In the genomic region with DNA sequence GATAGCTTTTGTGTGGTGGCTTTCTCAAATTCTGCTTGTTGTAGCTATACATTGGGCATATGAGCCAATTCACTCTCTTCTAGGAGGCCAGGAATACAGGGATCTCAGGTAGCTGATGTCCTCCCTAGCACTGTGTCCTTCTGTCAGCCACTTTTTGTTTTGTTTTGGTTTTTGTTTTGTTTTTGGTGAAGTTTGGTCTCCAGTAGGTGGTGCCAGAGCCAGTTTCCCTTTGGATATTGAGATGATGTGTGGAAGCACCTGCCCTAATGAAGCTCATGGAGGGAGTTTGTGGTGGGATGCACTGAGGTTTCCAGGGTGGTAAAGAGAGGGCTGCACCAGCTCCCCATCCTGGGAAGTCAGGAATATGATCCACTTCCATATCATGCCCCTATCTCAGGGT, we compare ENCODE assay signal across 11 cellular contexts.
DNase-seq lines count a peak whose midpoint lies in the region; ATAC-seq, FAIRE-seq and TF ChIP-seq lines count a peak whose summit lies in the region.
"Had no signal": no experiment of that assay in that cellular context is flagged by ENCODE, and none has a peak within 500 bp of the region (broad histone marks: within the 10 kb centered on the region; RNA-seq: fewer than 3 reads in every experiment).

No MANE protein-coding gene starts in this region.

- no peak for FAIRE-seq in astrocyte (lab: Jason Lieb, UNC)
- no peak for FAIRE-seq in small intestine (lab: Jason Lieb, UNC)

- ATAC-seq in GM19023 (IDR thresholded peaks at IDR 0.05; ENCODE audit: unreplicated experiment): peak; percentile 56
- ATAC-seq in HG03039 (IDR thresholded peaks at IDR 0.05; ENCODE audit: unreplicated experiment): peak; percentile 59
- ATAC-seq in HG03457 (IDR thresholded peaks at IDR 0.05; ENCODE audit: unreplicated experiment): no peak

- H3K9ac ChIP-seq in astrocyte (ENCODE audit: low read length): no peak overlapping the region

- no peak overlapping the region for H3K27ac Mint-ChIP-seq in astrocyte (ENCODE audit: unreplicated experiment)
- no peak overlapping the region for H3K27ac Mint-ChIP-seq in mesothelial cell of epicardium

- no peak overlapping the region for H3K4me3 ChIP-seq in astrocyte (ENCODE audit: insufficient read depth, low read depth, low read length)
- H3K4me3 ChIP-seq in small intestine (ENCODE audit: low read depth in 1 of 2, low read length in 2 of 2): no peak overlapping the region

- H3K36me3 Mint-ChIP-seq in astrocyte (ENCODE audit: low read depth, unreplicated experiment) (no peaks in the 10 kb centered on the region), mesothelial cell of epicardium (no peaks in the 10 kb centered on the region)

- no peak for DNase-seq in astrocyte (ENCODE audit: low read depth)
- DNase-seq in small intestine: no peak
- DNase-seq in mesothelial cell of epicardium (ENCODE audit: low spot score in 2 of 2, unreplicated experiment in 2 of 2): no peak
- no peak for DNase-seq in activated CD8-positive, alpha-beta memory T cell treated with anti-CD3 and anti-CD28 coated beads, Interleukin-2, amount 50 U/mL, for 48 hours
- DNase-seq: activated CD8-positive, alpha-beta memory T cell treated with anti-CD3 and anti-CD28 coated beads for 24 hours; AML-193; effector CD4-positive, alpha-beta T cell had no signal

- no peaks in the 10 kb centered on the region for H3K4me1 ChIP-seq in astrocyte (ENCODE audit: insufficient read depth, low read length)
- H3K4me1 ChIP-seq in small intestine (ENCODE audit: control insufficient read depth in 2 of 2, insufficient read depth in 1 of 2, low read depth in 1 of 2, low read length in 1 of 2): no peaks in the 10 kb centered on the region

- no peaks in the 10 kb centered on the region for H3K27me3 ChIP-seq in astrocyte (ENCODE audit: insufficient read depth, low read length)
- no peaks in the 10 kb centered on the region for H3K27me3 ChIP-seq in small intestine (ENCODE audit: control insufficient read depth in 2 of 2, insufficient read depth in 2 of 2, low read length in 2 of 2)

- H3K9me3 ChIP-seq in astrocyte (ENCODE audit: insufficient read depth, low read depth, low read length) (no peaks in the 10 kb centered on the region), small intestine (ENCODE audit: control insufficient read depth, low read depth) (no peaks in the 10 kb centered on the region)

- H3K36me3 ChIP-seq in astrocyte (ENCODE audit: insufficient read depth, low read length) (no peaks in the 10 kb centered on the region), small intestine (ENCODE audit: control insufficient read depth in 2 of 2, insufficient read depth in 2 of 2, low read length in 2 of 2) (no peaks in the 10 kb centered on the region)

- H3K27me3 Mint-ChIP-seq in astrocyte (ENCODE audit: low read depth, unreplicated experiment) (no peaks in the 10 kb centered on the region), mesothelial cell of epicardium (ENCODE audit: low read depth) (no peaks in the 10 kb centered on the region)

- H3K4me3 Mint-ChIP-seq in astrocyte (ENCODE audit: unreplicated experiment): no peak overlapping the region
- H3K4me3 Mint-ChIP-seq in mesothelial cell of epicardium: no peak overlapping the region

- H3K9me3 Mint-ChIP-seq in astrocyte (ENCODE audit: unreplicated experiment) (peaks cover 6% of the 10 kb centered on the region), mesothelial cell of epicardium (peaks cover 28% of the 10 kb centered on the region)

- H3K4me2 ChIP-seq in astrocyte (ENCODE audit: low read length): no peak overlapping the region

- peak; percentile 43 for TF ChIP-seq CTCF in 22Rv1 (IDR thresholded peaks at IDR 0.05)
- TF ChIP-seq CTCF in astrocyte (IDR thresholded peaks at IDR 0.05; ENCODE audit: insufficient read depth, low read depth, low read length): peak; percentile 13
- TF ChIP-seq CTCF in mesothelial cell of epicardium (IDR thresholded peaks at IDR 0.05; ENCODE audit: unreplicated experiment): no peak

- H3K79me2 ChIP-seq in astrocyte (ENCODE audit: insufficient read depth, low read length): no peaks in the 10 kb centered on the region

- no peak overlapping the region for H3K27ac ChIP-seq in 22Rv1
- no peak overlapping the region for H3K27ac ChIP-seq in astrocyte (ENCODE audit: low read depth, low read length)
- no peak overlapping the region for H3K27ac ChIP-seq in small intestine (ENCODE audit: low read depth in 1 of 2, low read length in 1 of 2)

- no peak overlapping the region for H2AFZ ChIP-seq in astrocyte (ENCODE audit: low read depth, low read length)

- peaks cover 3% of the 10 kb centered on the region for H3K4me1 Mint-ChIP-seq in astrocyte (ENCODE audit: low read depth, unreplicated experiment)
- no peaks in the 10 kb centered on the region for H3K4me1 Mint-ChIP-seq in mesothelial cell of epicardium

- H4K20me1 ChIP-seq in astrocyte (ENCODE audit: insufficient read depth, low read length): no peaks in the 10 kb centered on the region
